14 cellular contexts compared by ENCODE assay signal in genomic region chr2:238897911-238898311, GRCh38. TPM values are rescaled to one million over a fixed set of nuclear protein-coding genes. Genes with fewer than 3 reads are reported as not detected.
"Had no signal": no experiment of that assay in that cellular context is flagged by ENCODE, and none has a peak within 500 bp of the region (broad histone marks: within the 10 kb centered on the region; RNA-seq: fewer than 3 reads in every experiment).

No MANE protein-coding gene starts in this region.

- H3K4me1 Mint-ChIP-seq: natural killer cell had no signal

- H3K36me3 Mint-ChIP-seq: memory B cell, natural killer cell, type B pancreatic cell had no signal

- H3K36me3 ChIP-seq: ascending aorta, right atrium auricular region had no signal

- H3K27me3 ChIP-seq: ascending aorta, right atrium auricular region had no signal

- DNase-seq: activated CD4-positive, alpha-beta T cell treated with anti-CD3 and anti-CD28 coated beads, Interleukin-2, amount 50 U/mL, for 1 hour; activated CD8-positive, alpha-beta memory T cell treated with anti-CD3 and anti-CD28 coated beads for 24 hours; activated naive CD4-positive, alpha-beta T cell treated with anti-CD3 and anti-CD28 coated beads for 36 hours; dermis blood vessel endothelial cell; effector memory CD8-positive, alpha-beta T cell; left colon; natural killer cell had no signal

- H3K27ac ChIP-seq: ascending aorta, epithelial cell of prostate, right atrium auricular region had no signal

- H3K9me3 Mint-ChIP-seq: activated naive CD4-positive, alpha-beta T cell treated with anti-CD3 and anti-CD28 coated beads for 36 hours; effector memory CD8-positive, alpha-beta T cell; memory B cell; natural killer cell; T-helper 2 cell treated with Interferon-gamma antibody and Interleukin-4, amounts not matched to agents 5 μg/mL and 100 μg/mL, for 36 hours; type B pancreatic cell had no signal

- H3K4me3 ChIP-seq: ascending aorta, right atrium auricular region had no signal

- ATAC-seq: activated CD4-positive, CD25-positive, alpha-beta regulatory T cell treated with anti-CD3 and anti-CD28 coated beads, Interleukin-2, amount 50 U/mL, for 24 hours; effector memory CD8-positive, alpha-beta T cell; left colon; natural killer cell had no signal

- H3K27ac Mint-ChIP-seq: activated naive CD4-positive, alpha-beta T cell treated with anti-CD3 and anti-CD28 coated beads for 36 hours; effector memory CD8-positive, alpha-beta T cell; memory B cell; natural killer cell; T-helper 2 cell treated with Interferon-gamma antibody and Interleukin-4, amounts not matched to agents 5 μg/mL and 100 μg/mL, for 36 hours; type B pancreatic cell had no signal

- H3K9me3 ChIP-seq: ascending aorta, right atrium auricular region had no signal

- H3K4me3 Mint-ChIP-seq: activated naive CD4-positive, alpha-beta T cell treated with anti-CD3 and anti-CD28 coated beads for 36 hours; effector memory CD8-positive, alpha-beta T cell; memory B cell; natural killer cell; T-helper 2 cell treated with Interferon-gamma antibody and Interleukin-4, amounts not matched to agents 5 μg/mL and 100 μg/mL, for 36 hours; type B pancreatic cell had no signal

RNA-seq across cellular contexts. Expression of gene TWIST2, which starts 50.0 kb away (rescaled TPM):
- total RNA-seq: activated naive CD4-positive, alpha-beta T cell treated with anti-CD3 and anti-CD28 coated beads for 36 hours; dermis blood vessel endothelial cell; natural killer cell had no signal
